In the genomic region with DNA sequence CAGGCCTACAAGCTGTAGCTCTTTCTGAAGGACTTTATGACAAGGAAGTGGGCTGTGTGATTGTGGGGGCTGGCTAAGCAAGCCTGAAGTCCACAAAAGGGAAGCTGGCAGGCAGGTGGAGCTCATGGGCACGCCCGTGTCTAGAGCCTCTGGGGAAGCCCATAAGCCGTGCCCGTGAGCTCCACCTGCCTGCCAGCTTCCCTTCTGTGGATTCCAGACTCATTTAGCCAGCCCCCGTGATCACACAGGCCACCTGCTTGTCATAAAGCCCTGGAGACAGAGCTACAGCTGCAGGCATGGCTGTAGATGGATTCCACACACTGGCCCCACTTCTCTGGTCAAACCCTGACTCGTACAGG, we compare ENCODE assay signal across 8 cellular contexts. TPM values are rescaled to one million over a fixed set of nuclear protein-coding genes. Genes with fewer than 3 reads are reported as not detected.
DNase-seq lines count a peak whose midpoint lies in the region; ATAC-seq and TF ChIP-seq lines count a peak whose summit lies in the region.

No MANE protein-coding gene starts in this region.

- H3K4me1 Mint-ChIP-seq in naive B cell (peaks cover 32 to 48% (median 42%) of the 10 kb centered on the region in 3 donors), mesothelial cell of epicardium (peaks cover 5% of the 10 kb centered on the region)

- H3K27ac Mint-ChIP-seq in naive B cell: peak overlapping the region; percentile 96 to 100 (median 99)
- no peak overlapping the region for H3K27ac Mint-ChIP-seq in mesothelial cell of epicardium

- no peaks in the 10 kb centered on the region for H3K9me3 ChIP-seq in tibial nerve

- peak; percentile 79 to 86 for ATAC-seq in naive B cell (ENCODE audit: low read depth in 2 of 2)

- DNase-seq in CMK (ENCODE audit: low read depth) (peak; percentile 53), LoVo (ENCODE audit: low spot score) (peak; percentile 48), SW480 (ENCODE audit: low spot score) (peak; percentile 92), naive B cell (peak; percentile 86), mucosa of gallbladder (ENCODE audit: low spot score) (no peak), mesothelial cell of epicardium (ENCODE audit: low spot score in 2 of 2, unreplicated experiment in 2 of 2) (no peak), tibial nerve (ENCODE audit: low spot score in 2 of 2) (no peak)

- no peak overlapping the region for H3K4me3 ChIP-seq in tibial nerve

- H3K27ac ChIP-seq in angular gyrus (ENCODE audit: low read depth, low read length) (peak overlapping the region; percentile 50), tibial nerve (peak overlapping the region in 2 of 4 donors; percentile 16 to 54)

- H3K9me3 Mint-ChIP-seq in naive B cell (peaks cover 0 to 2% (median 0%) of the 10 kb centered on the region in 7 donors), mesothelial cell of epicardium (no peaks in the 10 kb centered on the region)

- H3K36me3 ChIP-seq in tibial nerve: no peaks in the 10 kb centered on the region

- no peaks in the 10 kb centered on the region for H3K27me3 ChIP-seq in tibial nerve

- H3K27me3 Mint-ChIP-seq in naive B cell: no peaks in the 10 kb centered on the region
- H3K27me3 Mint-ChIP-seq in mesothelial cell of epicardium (ENCODE audit: low read depth): peaks cover 10% of the 10 kb centered on the region

- TF ChIP-seq EP300 in tibial nerve (IDR thresholded peaks at IDR 0.05): no peak

- no peak for TF ChIP-seq POLR2A in tibial nerve (IDR thresholded peaks at IDR 0.05)

- no peak for TF ChIP-seq CTCF in mesothelial cell of epicardium (IDR thresholded peaks at IDR 0.05; ENCODE audit: unreplicated experiment)
- TF ChIP-seq CTCF in tibial nerve (IDR thresholded peaks at IDR 0.05): peak in 1 of 5 experiments; percentile 27

- H3K36me3 Mint-ChIP-seq in naive B cell: no peaks in the 10 kb centered on the region
- H3K36me3 Mint-ChIP-seq in mesothelial cell of epicardium: no peaks in the 10 kb centered on the region

- 44 to 53% methylated on average over 3 to 6 of the region's 6 CpGs for WGBS in tibial nerve, 2 donors

- peaks cover 0 to 16% (median 7%) of the 10 kb centered on the region in 4 donors for H3K4me1 ChIP-seq in tibial nerve

- H3K4me3 Mint-ChIP-seq in naive B cell (peak overlapping the region; percentile 23 to 88 (median 82)), mesothelial cell of epicardium (no peak overlapping the region)

RNA-seq across cellular contexts. Expression of a gene that starts 15.2 kb away (rescaled TPM):
- polyA plus RNA-seq in naive B cell (ENCODE audit: low read depth in 6 of 6): not detected
- total RNA-seq in mucosa of gallbladder (25.1 TPM), mesothelial cell of epicardium (0.29 to 0.67 TPM (median 0.31 TPM) in 3 replicates), tibial nerve (1 to 10 TPM in 3 of 4 donors, under 1 TPM in 1; 0.22 to 2.1 (median 1.9) TPM)

RNA-seq across cellular contexts. Expression of a gene that starts 22.5 kb away (rescaled TPM):
- polyA plus RNA-seq in naive B cell (ENCODE audit: low read depth in 6 of 6): not detected
- total RNA-seq in mucosa of gallbladder (3.3 TPM), mesothelial cell of epicardium (0.76 to 1.2 TPM (median 1.1 TPM) in 3 replicates), tibial nerve (under 1 TPM in 3 of 4 donors, not detected in 1; 0.22 to 0.78 (median 0.63) TPM)

RNA-seq across cellular contexts. Expression of a gene that starts 44.2 kb away (rescaled TPM):
- polyA plus RNA-seq in naive B cell (ENCODE audit: low read depth in 6 of 6): 1 to 10 TPM in 5 of 6 donors, under 1 TPM in 1; 0.99 to 6.8 (median 4.1) TPM
- total RNA-seq in mucosa of gallbladder (not detected), mesothelial cell of epicardium (not detected in 3 replicates), tibial nerve (not detected)

Comparison
In these comparisons a context has a peak if more than half of its experiments do, and no peak if none do; other contexts are left out.
1. DNase-seq: peak in CMK (single experiment), LoVo (single experiment), SW480 (single experiment) and naive B cell (single experiment); none in mucosa of gallbladder (single experiment), mesothelial cell of epicardium (0 of 2) and tibial nerve (0 of 2).